In genomic region chr1:150606743-150607142, GRCh38 we compare ENCODE assay signal across 25 cellular contexts. TPM values are rescaled to one million over a fixed set of nuclear protein-coding genes. Genes with fewer than 3 reads are reported as not detected.
DNase-seq lines count a peak whose midpoint lies in the region; ATAC-seq and TF ChIP-seq lines count a peak whose summit lies in the region.
"Had no signal": no experiment of that assay in that cellular context is flagged by ENCODE, and none has a peak within 500 bp of the region (broad histone marks: within the 10 kb centered on the region; RNA-seq: fewer than 3 reads in every experiment).

No MANE protein-coding gene starts in this region.

- H3K27me3 Mint-ChIP-seq in stimulated activated naive CD8-positive, alpha-beta T cell treated with anti-CD3 and anti-CD28 coated beads, Interleukin-15, Interleukin-2, amounts not matched to agents 100 ng/mL and 50 ng/mL, for 24 hours: no peaks in the 10 kb centered on the region
- H3K27me3 Mint-ChIP-seq in type B pancreatic cell: no peaks in the 10 kb centered on the region
- H3K27me3 Mint-ChIP-seq in activated CD4-positive, alpha-beta memory T cell treated with anti-CD3 and anti-CD28 coated beads for 36 hours: no peaks in the 10 kb centered on the region

- peak overlapping the region; percentile 64 for H3K27ac ChIP-seq in RWPE1
- H3K27ac ChIP-seq in epithelial cell of prostate: peak overlapping the region; percentile 96
- H3K27ac ChIP-seq: foreskin keratinocyte, tibial artery had no signal

- peaks cover 39% of the 10 kb centered on the region for H3K4me1 Mint-ChIP-seq in stimulated activated naive CD8-positive, alpha-beta T cell treated with anti-CD3 and anti-CD28 coated beads, Interleukin-15, Interleukin-2, amounts not matched to agents 100 ng/mL and 50 ng/mL, for 24 hours (ENCODE audit: low read depth)
- H3K4me1 Mint-ChIP-seq in type B pancreatic cell (ENCODE audit: unreplicated experiment): peaks cover 28% of the 10 kb centered on the region
- peaks cover 32% of the 10 kb centered on the region for H3K4me1 Mint-ChIP-seq in activated CD4-positive, alpha-beta memory T cell treated with anti-CD3 and anti-CD28 coated beads for 36 hours (ENCODE audit: low read depth)

- no peak overlapping the region for H3K4me3 Mint-ChIP-seq in stimulated activated naive CD8-positive, alpha-beta T cell treated with anti-CD3 and anti-CD28 coated beads, Interleukin-15, Interleukin-2, amounts not matched to agents 100 ng/mL and 50 ng/mL, for 24 hours
- no peak overlapping the region for H3K4me3 Mint-ChIP-seq in type B pancreatic cell
- no peak overlapping the region for H3K4me3 Mint-ChIP-seq in activated CD4-positive, alpha-beta memory T cell treated with anti-CD3 and anti-CD28 coated beads for 36 hours

- no peak for DNase-seq in stimulated activated naive CD8-positive, alpha-beta T cell treated with anti-CD3 and anti-CD28 coated beads, Interleukin-15, Interleukin-2, amounts not matched to agents 100 U/mL and 50 U/mL, for 24 hours
- DNase-seq in RWPE1 (ENCODE audit: low spot score) (no peak), epithelial cell of prostate (ENCODE audit: low read depth, low spot score) (no peak), type B pancreatic cell (ENCODE audit: extremely low spot score, unreplicated experiment) (no peak)
- no peak for DNase-seq in activated CD4-positive, alpha-beta memory T cell treated with anti-CD3 and anti-CD28 coated beads for 36 hours
- DNase-seq: activated CD4-positive, alpha-beta T cell treated with anti-CD3 and anti-CD28 coated beads for 1 hour; activated effector memory CD4-positive, alpha-beta T cell treated with Interleukin-2 at 50 U/mL for 16 hours; amygdala; caudate nucleus; DMS79; dorsolateral prefrontal cortex; foreskin keratinocyte; hippocampal formation; Karpas-422; left lung; NCI-H1694; Right ventricle myocardium superior; stimulated activated CD4-positive, alpha-beta T cell treated with anti-CD3 and anti-CD28 coated beads, Interleukin-2, amount 100 ng/mL, for 48 hours; stimulated activated naive CD4-positive, alpha-beta T cell treated with Interleukin-2 at 50 U/mL for 16 hours; SW 1271 had no signal

- TF ChIP-seq CTCF in RWPE1 (conservative IDR thresholded peaks at IDR 0.05; ENCODE audit: low read depth) (no peak), type B pancreatic cell (conservative IDR thresholded peaks at IDR 0.05) (no peak)

- ATAC-seq in stimulated activated naive CD8-positive, alpha-beta T cell treated with anti-CD3 and anti-CD28 coated beads, Interleukin-15, Interleukin-2, amounts not matched to agents 100 U/mL and 50 U/mL, for 24 hours: no peak
- ATAC-seq in esophagus mucosa (no peak), HG02588 (IDR thresholded peaks at IDR 0.05; ENCODE audit: unreplicated experiment) (no peak)
- ATAC-seq: foreskin keratinocyte, GM12878, left lung had no signal

- peak overlapping the region; percentile 76 for H3K27ac Mint-ChIP-seq in stimulated activated naive CD8-positive, alpha-beta T cell treated with anti-CD3 and anti-CD28 coated beads, Interleukin-15, Interleukin-2, amounts not matched to agents 100 ng/mL and 50 ng/mL, for 24 hours
- H3K27ac Mint-ChIP-seq in type B pancreatic cell: peak overlapping the region; percentile 54
- H3K27ac Mint-ChIP-seq in activated CD4-positive, alpha-beta memory T cell treated with anti-CD3 and anti-CD28 coated beads for 36 hours: no peak overlapping the region

- intact Hi-C loops in activated CD4-positive, alpha-beta memory T cell treated with anti-CD3 and anti-CD28 coated beads for 36 hours (cut with micrococcal nuclease): no loop called here

- peaks cover 27% of the 10 kb centered on the region for H3K36me3 Mint-ChIP-seq in stimulated activated naive CD8-positive, alpha-beta T cell treated with anti-CD3 and anti-CD28 coated beads, Interleukin-15, Interleukin-2, amounts not matched to agents 100 ng/mL and 50 ng/mL, for 24 hours (ENCODE audit: low read depth)
- H3K36me3 Mint-ChIP-seq in type B pancreatic cell: peaks cover 13% of the 10 kb centered on the region
- H3K36me3 Mint-ChIP-seq in activated CD4-positive, alpha-beta memory T cell treated with anti-CD3 and anti-CD28 coated beads for 36 hours: peaks cover 15% of the 10 kb centered on the region

- POLR2A ChIA-PET in RWPE1 (lab: Yijun Ruan, JAX; ENCODE audit: low non-redundant PET): no interaction called here
- POLR2A ChIA-PET in activated CD4-positive, alpha-beta memory T cell treated with anti-CD3 and anti-CD28 coated beads for 36 hours (lab: Charles Lee): interaction anchor here (0.7 to 1.4 kb wide), 4 partner anchors 28 to 46 kb away, joined by 3 to 5 read pairs (median 4); partner anchors contain the start of gene MCL1

- CTCF ChIA-PET in RWPE1 (lab: Yijun Ruan, JAX): no interaction called here
- CTCF ChIA-PET in activated CD4-positive, alpha-beta memory T cell treated with anti-CD3 and anti-CD28 coated beads for 36 hours (lab: Charles Lee): interaction anchor here (0.6 to 1.0 kb wide), 3 partner anchors 34 to 927 kb away, joined by 3 to 5 read pairs (median 3); no protein-coding TSS in a partner anchor

- no peaks in the 10 kb centered on the region for H3K9me3 Mint-ChIP-seq in stimulated activated naive CD8-positive, alpha-beta T cell treated with anti-CD3 and anti-CD28 coated beads, Interleukin-15, Interleukin-2, amounts not matched to agents 100 ng/mL and 50 ng/mL, for 24 hours
- no peaks in the 10 kb centered on the region for H3K9me3 Mint-ChIP-seq in type B pancreatic cell
- no peaks in the 10 kb centered on the region for H3K9me3 Mint-ChIP-seq in activated CD4-positive, alpha-beta memory T cell treated with anti-CD3 and anti-CD28 coated beads for 36 hours

RNA-seq across cellular contexts. Expression of gene ENSA, which starts 22.7 kb away (rescaled TPM):
- total RNA-seq in type B pancreatic cell (ENCODE audit: low replicate concordance): 153 and 185 TPM in 2 replicates
- total RNA-seq in esophagus mucosa: 329 TPM
- 100 to 1,000 TPM; 212 to 219 TPM for total RNA-seq in activated CD4-positive, alpha-beta memory T cell treated with anti-CD3 and anti-CD28 coated beads for 36 hours

RNA-seq across cellular contexts. Expression of gene MCL1, which starts 27.3 kb away (rescaled TPM):
- total RNA-seq in type B pancreatic cell (ENCODE audit: low replicate concordance): 187 and 280 TPM in 2 replicates
- 169 TPM for total RNA-seq in esophagus mucosa
- total RNA-seq in activated CD4-positive, alpha-beta memory T cell treated with anti-CD3 and anti-CD28 coated beads for 36 hours: 100 to 1,000 TPM; 280 to 288 TPM

RNA-seq across cellular contexts. Expression of gene ADAMTSL4, which starts 57.5 kb away (rescaled TPM):
- 12.5 and 24.6 TPM in 2 replicates for total RNA-seq in type B pancreatic cell (ENCODE audit: low replicate concordance)
- total RNA-seq in esophagus mucosa: 42.9 TPM
- 1 to 10 TPM; 1.1 TPM for total RNA-seq in activated CD4-positive, alpha-beta memory T cell treated with anti-CD3 and anti-CD28 coated beads for 36 hours
